ENCODE assay signal across 8 cellular contexts in the genomic region with DNA sequence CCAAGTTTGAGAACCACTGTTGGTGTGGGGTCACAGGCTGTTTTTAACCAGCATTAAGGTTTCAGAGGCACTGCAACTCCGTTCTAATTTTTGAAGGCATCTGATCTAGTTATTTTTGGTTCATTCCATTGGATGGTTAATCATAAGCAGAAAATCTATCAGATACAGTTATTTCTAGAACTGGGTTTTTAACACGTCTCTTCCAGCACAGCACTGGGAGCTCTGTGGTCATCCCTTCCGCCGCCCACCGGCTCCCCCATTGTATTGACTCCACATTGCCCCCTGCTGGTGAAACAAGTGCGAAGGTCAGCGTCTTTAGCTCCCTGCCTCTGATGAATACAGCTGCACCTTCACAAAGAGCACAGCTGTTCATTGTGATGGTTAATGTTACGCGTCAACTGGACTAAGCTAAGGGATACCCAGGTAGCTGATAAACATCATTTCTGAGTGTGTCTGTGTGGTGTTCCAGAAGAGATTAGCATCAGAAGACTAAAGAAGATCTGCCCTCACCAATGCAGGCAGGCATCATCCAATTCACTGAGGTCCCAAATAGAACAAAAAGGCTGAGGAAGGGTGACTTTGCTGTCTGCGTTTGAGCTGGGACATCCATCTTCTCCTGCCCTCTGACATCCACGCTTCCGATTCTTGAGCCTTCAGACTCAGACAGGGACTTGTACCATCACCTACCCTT. TPM values are rescaled to one million over a fixed set of nuclear protein-coding genes. Genes with fewer than 3 reads are reported as not detected.
DNase-seq lines count a peak whose midpoint lies in the region; ATAC-seq lines count a peak whose summit lies in the region.

No MANE protein-coding gene starts in this region.

- H3K18ac ChIP-seq in mesenchymal stem cell (ENCODE audit: low read depth in 1 of 2, low read length in 2 of 2) = no peak overlapping the region

- H3K4me3 ChIP-seq in mesenchymal stem cell (ENCODE audit: insufficient read depth in 1 of 2, low read depth in 1 of 2, low read length in 2 of 2) = no peak overlapping the region

- H3K79me1 ChIP-seq in mesenchymal stem cell (replicated peaks; ENCODE audit: low read length, poor library complexity, severe bottlenecking) = no peaks in the 10 kb centered on the region

- H2BK120ac ChIP-seq in mesenchymal stem cell (ENCODE audit: low read depth, low read length) = no peak overlapping the region

- ATAC-seq in stimulated activated naive CD8-positive, alpha-beta T cell treated with anti-CD3 and anti-CD28 coated beads, Interleukin-15, Interleukin-2, amounts not matched to agents 100 U/mL and 50 U/mL, for 24 hours = peak; percentile 90

- DNase-seq in activated gamma-delta T cell treated with Interleukin-2 at 50 U/mL for 16 hours (peak; percentile 69), activated gamma-delta T cell (lab: John Stamatoyannopoulos, UW) (no peak), KBM-7 (peak; percentile 61), dermis blood vessel endothelial cell (peak; percentile 80), mesenchymal stem cell (peak; percentile 33), NCI-H510A (lab: John Stamatoyannopoulos, UW) (no peak)
- peak; percentile 65 for DNase-seq in activated CD4-positive, CD25-positive, alpha-beta regulatory T cell treated with anti-CD3 and anti-CD28 coated beads, Interleukin-2, amount 50 U/mL, for 72 hours
- peak; percentile 89 for DNase-seq in stimulated activated naive CD8-positive, alpha-beta T cell treated with anti-CD3 and anti-CD28 coated beads, Interleukin-15, Interleukin-2, amounts not matched to agents 100 U/mL and 50 U/mL, for 24 hours

- H4K8ac ChIP-seq in mesenchymal stem cell (ENCODE audit: low read length) = no peak overlapping the region

- no peak overlapping the region for H3K4me2 ChIP-seq in mesenchymal stem cell (ENCODE audit: low read length, poor library complexity, severe bottlenecking)

- H4K91ac ChIP-seq in mesenchymal stem cell (ENCODE audit: low read length) = no peak overlapping the region

- H3K36me3 ChIP-seq in mesenchymal stem cell (ENCODE audit: control insufficient read depth in 1 of 2, insufficient read depth in 2 of 2, low read depth in 1 of 2, low read length in 2 of 2) = no peaks in the 10 kb centered on the region

- H3K9me3 ChIP-seq in mesenchymal stem cell (ENCODE audit: control insufficient read depth, low read length) = peaks cover 10% of the 10 kb centered on the region

- in situ Hi-C loops in KBM-7 (cut with MboI; ENCODE audit: low pct_unique_long_range_greater_than_20kb, low sequenced_read_pairs) = no loop called here

- H3K4ac ChIP-seq in mesenchymal stem cell (ENCODE audit: low read depth in 1 of 2, low read length in 2 of 2) = no peak overlapping the region

- H3K27ac ChIP-seq in mesenchymal stem cell (ENCODE audit: low read length, poor library complexity, severe bottlenecking) = no peak overlapping the region

- H2AFZ ChIP-seq in mesenchymal stem cell (ENCODE audit: low read depth, low read length) = no peak overlapping the region

- no peak overlapping the region for H3K14ac ChIP-seq in mesenchymal stem cell (ENCODE audit: low read length in 2 of 2)

- H3K9ac ChIP-seq in mesenchymal stem cell (ENCODE audit: low read length) = no peak overlapping the region

- peaks cover 8 to 29% of the 10 kb centered on the region in 2 experiments for H3K27me3 ChIP-seq in mesenchymal stem cell (ENCODE audit: control insufficient read depth in 1 of 2, insufficient read depth in 1 of 2, low read length in 2 of 2)

- no peak overlapping the region for H3K23ac ChIP-seq in mesenchymal stem cell (ENCODE audit: low read length in 2 of 2)

- no peak overlapping the region for H2BK5ac ChIP-seq in mesenchymal stem cell (ENCODE audit: low read depth, low read length, poor library complexity, severe bottlenecking)

- no peaks in the 10 kb centered on the region for H3K4me1 ChIP-seq in mesenchymal stem cell (ENCODE audit: control insufficient read depth, insufficient read depth, low read depth, low read length)

- no peak overlapping the region for H2AK5ac ChIP-seq in mesenchymal stem cell (ENCODE audit: low read length, severe bottlenecking)

- 41% methylated on average over 11 of the region's 12 CpGs for WGBS in mesenchymal stem cell

- no peak overlapping the region for H2BK12ac ChIP-seq in mesenchymal stem cell (ENCODE audit: low read length in 2 of 2)

- no peak overlapping the region for H2BK15ac ChIP-seq in mesenchymal stem cell (ENCODE audit: low read depth, poor library complexity, severe bottlenecking)

RNA-seq across cellular contexts. Expression of a gene that starts 8.5 kb away (rescaled TPM):
- not detected in 2 replicates for total RNA-seq in dermis blood vessel endothelial cell
- not detected for polyA plus RNA-seq in mesenchymal stem cell (2013, experiment 1 of 2)
- not detected for polyA plus RNA-seq in mesenchymal stem cell (2013, experiment 2 of 2)

RNA-seq across cellular contexts. Expression of a gene that starts 17.4 kb away (rescaled TPM):
- not detected in 2 replicates for total RNA-seq in dermis blood vessel endothelial cell
- not detected for polyA plus RNA-seq in mesenchymal stem cell (2013, experiment 1 of 2)
- polyA plus RNA-seq in mesenchymal stem cell (2013, experiment 2 of 2) = not detected

RNA-seq across cellular contexts. Expression of a gene that starts 31.1 kb away (rescaled TPM):
- total RNA-seq in dermis blood vessel endothelial cell = not detected in 2 replicates
- not detected for polyA plus RNA-seq in mesenchymal stem cell (2013, experiment 1 of 2)
- not detected for polyA plus RNA-seq in mesenchymal stem cell (2013, experiment 2 of 2)

RNA-seq across cellular contexts. Expression of a gene that starts 54.8 kb away (rescaled TPM):
- total RNA-seq in dermis blood vessel endothelial cell = 2.2 and 7.5 TPM in 2 replicates
- not detected for polyA plus RNA-seq in mesenchymal stem cell (2013, experiment 1 of 2)
- polyA plus RNA-seq in mesenchymal stem cell (2013, experiment 2 of 2) = not detected

Comparison
In these comparisons a context has a peak if more than half of its experiments do, and no peak if none do; other contexts are left out.
1. DNase-seq: peak in activated gamma-delta T cell treated with Interleukin-2 at 50 U/mL for 16 hours (single experiment), KBM-7 (single experiment), activated CD4-positive, CD25-positive, alpha-beta regulatory T cell treated with anti-CD3 and anti-CD28 coated beads, Interleukin-2, amount 50 U/mL, for 72 hours (single experiment), dermis blood vessel endothelial cell (single experiment), mesenchymal stem cell (single experiment) and stimulated activated naive CD8-positive, alpha-beta T cell treated with anti-CD3 and anti-CD28 coated beads, Interleukin-15, Interleukin-2, amounts not matched to agents 100 U/mL and 50 U/mL, for 24 hours (single experiment); none in activated gamma-delta T cell (single experiment) and NCI-H510A (single experiment).